In genomic region chr6:29263001-29263400, GRCh38 we compare ENCODE assay signal across 39 cellular contexts. TPM values are rescaled to one million over a fixed set of nuclear protein-coding genes. Genes with fewer than 3 reads are reported as not detected.
"Had no signal": no experiment of that assay in that cellular context is flagged by ENCODE, and none has a peak within 500 bp of the region (broad histone marks: within the 10 kb centered on the region; RNA-seq: fewer than 3 reads in every experiment).

No MANE protein-coding gene starts in this region.

- H3K4me3 Mint-ChIP-seq: activated CD4-positive, alpha-beta memory T cell treated with anti-CD3 and anti-CD28 coated beads, Interleukin-2, amount 10 ng/mL, durations not matched to agents 7 days and 5 days; activated CD4-positive, alpha-beta T cell treated with anti-CD3 and anti-CD28 coated beads for 36 hours; activated CD4-positive, alpha-beta T cell treated with anti-CD3 and anti-CD28 coated beads, Interleukin-2, amount 10 ng/mL, durations not matched to agents 7 days and 5 days; activated CD8-positive, alpha-beta memory T cell treated with anti-CD3 and anti-CD28 coated beads, Interleukin-2, amount 10 ng/mL, durations not matched to agents 7 days and 5 days; activated CD8-positive, alpha-beta T cell treated with anti-CD3 and anti-CD28 coated beads, Interleukin-2, amount 10 ng/mL, durations not matched to agents 7 days and 5 days; activated naive CD4-positive, alpha-beta T cell treated with anti-CD3 and anti-CD28 coated beads, Interleukin-2, amount 10 ng/mL, durations not matched to agents 7 days and 5 days; activated naive CD4-positive, alpha-beta T cell treated with anti-CD3 and anti-CD28 coated beads, Interleukin-2, amount 50 U/mL, for 24 hours; activated naive CD8-positive, alpha-beta T cell; activated naive CD8-positive, alpha-beta T cell treated with anti-CD3 and anti-CD28 coated beads, Interleukin-2, amount 10 ng/mL, durations not matched to agents 7 days and 5 days; activated naive CD8-positive, alpha-beta T cell treated with anti-CD3 and anti-CD28 coated beads, Interleukin-2, amount 50 U/mL, for 24 hours; activated T-cell treated with anti-CD3 and anti-CD28 coated beads, Interleukin-2, amount 50 U/mL, for 24 hours; brain; central memory CD8-positive, alpha-beta T cell; T-helper 1 cell treated with Interleukin-12 subunit alpha and Interleukin-12 subunit beta and Interleukin-4 antibody, amounts not matched to agents 30 μg/mL and 1 μg/mL, for 36 hours; T-helper 2 cell treated with Interferon-gamma antibody and Interleukin-4, amounts not matched to agents 5 μg/mL and 100 μg/mL, for 36 hours; WTC11 had no signal

- H3K36me3 ChIP-seq: ascending aorta, cardiac muscle cell, WERI-Rb-1 had no signal

- H3K27ac ChIP-seq: ascending aorta, cardiac muscle cell, WERI-Rb-1 had no signal

- H3K4me3 ChIP-seq: ascending aorta, cardiac muscle cell had no signal

- H3K27ac Mint-ChIP-seq: activated CD4-positive, alpha-beta memory T cell treated with anti-CD3 and anti-CD28 coated beads, Interleukin-2, amount 10 ng/mL, durations not matched to agents 7 days and 5 days; activated CD4-positive, alpha-beta T cell treated with anti-CD3 and anti-CD28 coated beads for 36 hours; activated CD4-positive, alpha-beta T cell treated with anti-CD3 and anti-CD28 coated beads, Interleukin-2, amount 10 ng/mL, durations not matched to agents 7 days and 5 days; activated CD8-positive, alpha-beta memory T cell treated with anti-CD3 and anti-CD28 coated beads, Interleukin-2, amount 10 ng/mL, durations not matched to agents 7 days and 5 days; activated CD8-positive, alpha-beta T cell treated with anti-CD3 and anti-CD28 coated beads, Interleukin-2, amount 10 ng/mL, durations not matched to agents 7 days and 5 days; activated naive CD4-positive, alpha-beta T cell treated with anti-CD3 and anti-CD28 coated beads, Interleukin-2, amount 10 ng/mL, durations not matched to agents 7 days and 5 days; activated naive CD4-positive, alpha-beta T cell treated with anti-CD3 and anti-CD28 coated beads, Interleukin-2, amount 50 U/mL, for 24 hours; activated naive CD8-positive, alpha-beta T cell; activated naive CD8-positive, alpha-beta T cell treated with anti-CD3 and anti-CD28 coated beads, Interleukin-2, amount 10 ng/mL, durations not matched to agents 7 days and 5 days; activated naive CD8-positive, alpha-beta T cell treated with anti-CD3 and anti-CD28 coated beads, Interleukin-2, amount 50 U/mL, for 24 hours; activated T-cell treated with anti-CD3 and anti-CD28 coated beads, Interleukin-2, amount 50 U/mL, for 24 hours; activated T-helper 2 cell treated with anti-CD3 and anti-CD28 coated beads, Interferon-gamma antibody, Interleukin-2, Interleukin-4, amounts not matched to agents 10 μg/mL and 5 μg/mL and 100 μg/mL, durations not matched to agents 14 hours and 24 hours and 36 hours; brain; T-helper 1 cell treated with Interleukin-12 subunit alpha and Interleukin-12 subunit beta and Interleukin-4 antibody, amounts not matched to agents 30 μg/mL and 1 μg/mL, for 36 hours; T-helper 2 cell treated with Interferon-gamma antibody and Interleukin-4, amounts not matched to agents 5 μg/mL and 100 μg/mL, for 36 hours; WTC11 had no signal

- H3K4me1 Mint-ChIP-seq: activated CD4-positive, alpha-beta memory T cell treated with anti-CD3 and anti-CD28 coated beads, Interleukin-2, amount 10 ng/mL, durations not matched to agents 7 days and 5 days; activated CD4-positive, alpha-beta T cell treated with anti-CD3 and anti-CD28 coated beads for 36 hours; activated CD4-positive, alpha-beta T cell treated with anti-CD3 and anti-CD28 coated beads, Interleukin-2, amount 10 ng/mL, durations not matched to agents 7 days and 5 days; activated CD8-positive, alpha-beta memory T cell treated with anti-CD3 and anti-CD28 coated beads, Interleukin-2, amount 10 ng/mL, durations not matched to agents 7 days and 5 days; activated naive CD4-positive, alpha-beta T cell treated with anti-CD3 and anti-CD28 coated beads, Interleukin-2, amount 10 ng/mL, durations not matched to agents 7 days and 5 days; activated naive CD4-positive, alpha-beta T cell treated with anti-CD3 and anti-CD28 coated beads, Interleukin-2, amount 50 U/mL, for 24 hours; activated naive CD8-positive, alpha-beta T cell treated with anti-CD3 and anti-CD28 coated beads, Interleukin-2, amount 10 ng/mL, durations not matched to agents 7 days and 5 days; activated naive CD8-positive, alpha-beta T cell treated with anti-CD3 and anti-CD28 coated beads, Interleukin-2, amount 50 U/mL, for 24 hours; brain; central memory CD8-positive, alpha-beta T cell; WTC11 had no signal

- H3K9me3 Mint-ChIP-seq: activated CD4-positive, alpha-beta memory T cell treated with anti-CD3 and anti-CD28 coated beads, Interleukin-2, amount 10 ng/mL, durations not matched to agents 7 days and 5 days; activated CD4-positive, alpha-beta T cell treated with anti-CD3 and anti-CD28 coated beads, Interleukin-2, amount 10 ng/mL, durations not matched to agents 7 days and 5 days; activated naive CD4-positive, alpha-beta T cell treated with anti-CD3 and anti-CD28 coated beads, Interleukin-2, amount 10 ng/mL, durations not matched to agents 7 days and 5 days; activated naive CD4-positive, alpha-beta T cell treated with anti-CD3 and anti-CD28 coated beads, Interleukin-2, amount 50 U/mL, for 24 hours; activated naive CD8-positive, alpha-beta T cell treated with anti-CD3 and anti-CD28 coated beads, Interleukin-2, amount 10 ng/mL, durations not matched to agents 7 days and 5 days; activated T-helper 2 cell treated with anti-CD3 and anti-CD28 coated beads, Interferon-gamma antibody, Interleukin-2, Interleukin-4, amounts not matched to agents 10 μg/mL and 5 μg/mL and 100 μg/mL, durations not matched to agents 14 hours and 24 hours and 36 hours; central memory CD8-positive, alpha-beta T cell; T-helper 2 cell treated with Interferon-gamma antibody and Interleukin-4, amounts not matched to agents 5 μg/mL and 100 μg/mL, for 36 hours had no signal

- H3K36me3 Mint-ChIP-seq: activated CD8-positive, alpha-beta memory T cell treated with anti-CD3 and anti-CD28 coated beads, Interleukin-2, amount 10 ng/mL, durations not matched to agents 7 days and 5 days; activated naive CD4-positive, alpha-beta T cell treated with anti-CD3 and anti-CD28 coated beads, Interleukin-2, amount 10 ng/mL, durations not matched to agents 7 days and 5 days; activated naive CD4-positive, alpha-beta T cell treated with anti-CD3 and anti-CD28 coated beads, Interleukin-2, amount 50 U/mL, for 24 hours; activated naive CD8-positive, alpha-beta T cell; activated naive CD8-positive, alpha-beta T cell treated with anti-CD3 and anti-CD28 coated beads, Interleukin-2, amount 10 ng/mL, durations not matched to agents 7 days and 5 days; brain had no signal

- H3K4me1 ChIP-seq: ascending aorta had no signal

- H3K27me3 Mint-ChIP-seq: activated CD4-positive, alpha-beta memory T cell treated with anti-CD3 and anti-CD28 coated beads, Interleukin-2, amount 10 ng/mL, durations not matched to agents 7 days and 5 days; activated naive CD4-positive, alpha-beta T cell treated with anti-CD3 and anti-CD28 coated beads, Interleukin-2, amount 10 ng/mL, durations not matched to agents 7 days and 5 days; brain had no signal

- H3K27me3 ChIP-seq: ascending aorta, cardiac muscle cell had no signal

- DNase-seq: activated CD4-positive, alpha-beta memory T cell treated with anti-CD3 and anti-CD28 coated beads, Interleukin-2, amount 10 ng/mL, durations not matched to agents 7 days and 5 days; activated CD4-positive, alpha-beta T cell treated with anti-CD3 and anti-CD28 coated beads for 1 hour; activated CD4-positive, alpha-beta T cell treated with anti-CD3 and anti-CD28 coated beads for 36 hours; activated CD4-positive, alpha-beta T cell treated with anti-CD3 and anti-CD28 coated beads for 48 hours; activated CD4-positive, alpha-beta T cell treated with anti-CD3 and anti-CD28 coated beads, Interleukin-2, amount 10 ng/mL, durations not matched to agents 7 days and 5 days; activated CD4-positive, alpha-beta T cell treated with anti-CD3 and anti-CD28 coated beads, Interleukin-2, amount 50 U/mL, for 48 hours; activated CD4-positive, CD25-positive, alpha-beta regulatory T cell; activated CD8-positive, alpha-beta memory T cell treated with anti-CD3 and anti-CD28 coated beads for 24 hours; activated CD8-positive, alpha-beta memory T cell treated with anti-CD3 and anti-CD28 coated beads, Interleukin-2, amount 10 ng/mL, durations not matched to agents 7 days and 5 days; activated CD8-positive, alpha-beta memory T cell treated with anti-CD3 and anti-CD28 coated beads, Interleukin-2, amount 50 U/mL, for 48 hours; activated CD8-positive, alpha-beta T cell treated with anti-CD3 and anti-CD28 coated beads, Interleukin-2, amount 10 ng/mL, durations not matched to agents 7 days and 5 days; activated effector memory CD4-positive, alpha-beta T cell treated with Interleukin-2 at 50 U/mL for 16 hours; activated gamma-delta T cell; activated naive CD4-positive, alpha-beta T cell treated with anti-CD3 and anti-CD28 coated beads, Interleukin-2, amount 10 ng/mL, durations not matched to agents 7 days and 5 days; activated naive CD4-positive, alpha-beta T cell treated with Interleukin-2 at 50 U/mL for 16 hours; activated naive CD8-positive, alpha-beta T cell treated with anti-CD3 and anti-CD28 coated beads, Interleukin-2, amount 10 ng/mL, durations not matched to agents 7 days and 5 days; activated naive CD8-positive, alpha-beta T cell treated with anti-CD3 and anti-CD28 coated beads, Interleukin-2, amount 50 U/mL, for 24 hours; activated T-cell treated with anti-CD3 and anti-CD28 coated beads, Interleukin-2, amount 50 U/mL, for 24 hours; activated T-cell treated with anti-CD3 and anti-CD28 coated beads, Interleukin-2, amount 50 U/mL, for 48 hours; amygdala; anterior cingulate cortex; caudate nucleus; cerebellar nuclear complex; T-helper 1 cell; T-helper 2 cell; T-helper 9 cell; WERI-Rb-1 had no signal

- H3K9me3 ChIP-seq: ascending aorta had no signal

RNA-seq across cellular contexts. Expression of gene OR14J1, which starts 38.5 kb away (rescaled TPM):
- total RNA-seq: activated CD4-positive, alpha-beta memory T cell treated with anti-CD3 and anti-CD28 coated beads, Interleukin-2, amount 10 ng/mL, durations not matched to agents 7 days and 5 days; activated CD4-positive, alpha-beta T cell treated with anti-CD3 and anti-CD28 coated beads for 36 hours; activated CD4-positive, alpha-beta T cell treated with anti-CD3 and anti-CD28 coated beads, Interleukin-2, amount 10 ng/mL, durations not matched to agents 7 days and 5 days; activated CD8-positive, alpha-beta memory T cell treated with anti-CD3 and anti-CD28 coated beads, Interleukin-2, amount 10 ng/mL, durations not matched to agents 7 days and 5 days; activated CD8-positive, alpha-beta T cell treated with anti-CD3 and anti-CD28 coated beads, Interleukin-2, amount 10 ng/mL, durations not matched to agents 7 days and 5 days; activated naive CD8-positive, alpha-beta T cell treated with anti-CD3 and anti-CD28 coated beads, Interleukin-2, amount 10 ng/mL, durations not matched to agents 7 days and 5 days; activated T-helper 2 cell treated with anti-CD3 and anti-CD28 coated beads, Interferon-gamma antibody, Interleukin-2, Interleukin-4, amounts not matched to agents 10 μg/mL and 5 μg/mL and 100 μg/mL, durations not matched to agents 14 hours and 24 hours and 36 hours; ascending aorta; bronchial epithelial cell; cardiac muscle cell; WTC11 had no signal
- polyA plus RNA-seq: adipose tissue, cardiac muscle cell had no signal
